ENCODE assay signal across 8 cellular contexts in genomic region chr16:31142109-31143035, GRCh38. TPM values are rescaled to one million over a fixed set of nuclear protein-coding genes. Genes with fewer than 3 reads are reported as not detected.
A peak's percentile ranks its signal among the peaks of the same experiment; 100 is the strongest.
DNase-seq lines count a peak whose midpoint lies in the region; ATAC-seq and TF ChIP-seq lines count a peak whose summit lies in the region.

No MANE protein-coding gene starts in this region.

- H3K4me3 Mint-ChIP-seq in WTC11 = peak overlapping the region; percentile 63

- H3K27ac Mint-ChIP-seq in WTC11 = peak overlapping the region; percentile 91

- TF ChIP-seq POLR2A in GM18951 (IDR thresholded peaks at IDR 0.05; ENCODE audit: extremely low read depth, insufficient read depth, insufficient read length) = peak; percentile 45

- peak overlapping the region; percentile 82 for H3K27ac ChIP-seq in caudate nucleus (ENCODE audit: low read depth, low read length)

- no peaks in the 10 kb centered on the region for H3K9me3 Mint-ChIP-seq in WTC11

- H3K27me3 Mint-ChIP-seq in WTC11 (ENCODE audit: low read depth) = peaks cover 41% of the 10 kb centered on the region

- peaks cover 33% of the 10 kb centered on the region for H3K4me1 Mint-ChIP-seq in WTC11

- H3K4me3 ChIP-seq in AG09309 (ENCODE audit: control insufficient read depth, low read depth, low read length) = peak overlapping the region; percentile 25

- POLR2A ChIA-PET in WTC11 (lab: Charles Lee) = interaction anchor here (0.6 to 2.7 kb wide), 9 partner anchors 12 to 100 kb away, joined by 3 to 37 read pairs (median 6); partner anchors contain the start of genes FUS, KAT8, PYCARD and ZNF646

- DNase-seq in AG09309 (ENCODE audit: low read depth) (peak; percentile 94), NCI-H2227 treated with DMSO at 0.1 percent for 48 hours (lab: John Stamatoyannopoulos, UW) (peak; percentile 98), WTC11 (ENCODE audit: low spot score) (peak; percentile 100), caudate nucleus (lab: John Stamatoyannopoulos, UW) (peak; percentile 60 to 99 (median 97)), iris pigment epithelial cell (ENCODE audit: low read depth) (peak; percentile 98)
- peak; percentile 96 to 98 for DNase-seq in stimulated activated CD4-positive, alpha-beta T cell treated with anti-CD3 and anti-CD28 coated beads, Interleukin-12 subunit alpha, Interleukin-12 subunit beta, amount 100 ng/mL, for 24 hours (ENCODE audit: low read depth in 2 of 2)

- peak; percentile 82 for ATAC-seq in HG03196 (IDR thresholded peaks at IDR 0.05; ENCODE audit: unreplicated experiment)
- ATAC-seq in WTC11 = peak; percentile 91

- CTCF ChIA-PET in WTC11 (lab: Charles Lee) = interaction anchor here (0.5 to 3.0 kb wide), 64 partner anchors 8 to 731 kb away, joined by 3 to 58 read pairs (median 5); partner anchors contain the start of genes ARMC5, BCKDK, DCTPP1 and FUS

- TF ChIP-seq CTCF in AG09309 (IDR thresholded peaks at IDR 0.05; ENCODE audit: control insufficient read depth, insufficient read depth, low read depth, low read length, missing control alignments) (peak; percentile 89), WTC11 (IDR thresholded peaks at IDR 0.05) (peak; percentile 94)

- no peaks in the 10 kb centered on the region for H3K36me3 Mint-ChIP-seq in WTC11

- in situ Hi-C loops in GM18951 (cut with MboI; ENCODE audit: low sequenced_read_pairs, unreplicated experiment) = no loop called here

TF ChIP-seq in WTC11, 78 proteins besides CTCF, POLR2A, EP300 and RAD21 (continues in another document):
- no peak for TF ChIP-seq SOX15 (CRISPR knock-in tag; IDR thresholded peaks at IDR 0.05)
- peak; percentile 40; the same call in 1 of the 2 replicates for TF ChIP-seq GABPB1 (CRISPR knock-in tag; IDR thresholded peaks at IDR 0.05)
- TF ChIP-seq HMGA2 (CRISPR knock-in tag; IDR thresholded peaks at IDR 0.05) = no peak
- peak; percentile 46; the same call in 1 of the 2 replicates for TF ChIP-seq ZBTB21 (CRISPR knock-in tag; IDR thresholded peaks at IDR 0.05; ENCODE audit: borderline replicate concordance)
- peak; percentile 98 for TF ChIP-seq FOXP1 (CRISPR knock-in tag; IDR thresholded peaks at IDR 0.05; ENCODE audit: borderline replicate concordance)
- 0 out of 2 replicates have a peak, but pooled peaks have one; percentile 46 for TF ChIP-seq MYBL2 (CRISPR knock-in tag; IDR thresholded peaks at IDR 0.05)
- TF ChIP-seq ZNF671 (CRISPR knock-in tag; IDR thresholded peaks at IDR 0.05) = no peak
- no peak for TF ChIP-seq GTF2I (CRISPR knock-in tag; conservative IDR thresholded peaks at IDR 0.05)
- TF ChIP-seq ERG (CRISPR knock-in tag; IDR thresholded peaks at IDR 0.05) = no peak
- peak; percentile 86 for TF ChIP-seq NFE2L1 (CRISPR knock-in tag; IDR thresholded peaks at IDR 0.05)
- TF ChIP-seq FOXJ3 (CRISPR knock-in tag; IDR thresholded peaks at IDR 0.05; ENCODE audit: borderline replicate concordance) = no peak
- no peak for TF ChIP-seq CREB1 (CRISPR knock-in tag; IDR thresholded peaks at IDR 0.05)
- peak; percentile 95; the same call in 1 of the 2 replicates for TF ChIP-seq TEAD1 (CRISPR knock-in tag; IDR thresholded peaks at IDR 0.05)
- no peak for TF ChIP-seq GRHL2 (CRISPR knock-in tag; IDR thresholded peaks at IDR 0.05; ENCODE audit: insufficient replicate concordance, severe bottlenecking)
- TF ChIP-seq SMAD4 (CRISPR knock-in tag; IDR thresholded peaks at IDR 0.05) = peak; percentile 90; the same call in 1 of the 2 replicates
- TF ChIP-seq RORB (CRISPR knock-in tag; IDR thresholded peaks at IDR 0.05) = no peak
- no peak for TF ChIP-seq ZSCAN18 (CRISPR knock-in tag; IDR thresholded peaks at IDR 0.05)
- 0 out of 2 replicates have a peak, but pooled peaks have one; percentile 79 for TF ChIP-seq STAT6 (CRISPR knock-in tag; conservative IDR thresholded peaks at IDR 0.05; ENCODE audit: low read depth)
- no peak for TF ChIP-seq ATF3 (CRISPR knock-in tag; conservative IDR thresholded peaks at IDR 0.05)
- TF ChIP-seq ZNF219 (CRISPR knock-in tag; IDR thresholded peaks at IDR 0.05; ENCODE audit: borderline replicate concordance) = 0 out of 2 replicates have a peak, but pooled peaks have one; percentile 79
- peak; percentile 83; the same call in 1 of the 2 replicates for TF ChIP-seq E2F1 (CRISPR knock-in tag; IDR thresholded peaks at IDR 0.05)
- peak; percentile 93 for TF ChIP-seq ESRRA (CRISPR knock-in tag; IDR thresholded peaks at IDR 0.05; ENCODE audit: borderline replicate concordance)
- TF ChIP-seq FOXK1 (CRISPR knock-in tag; IDR thresholded peaks at IDR 0.05) = peak; percentile 86; the same call in 1 of the 2 replicates
- peak; percentile 79 for TF ChIP-seq IRF2 (CRISPR knock-in tag; IDR thresholded peaks at IDR 0.05; ENCODE audit: borderline replicate concordance, low read depth)

RNA-seq across cellular contexts. Expression of gene PRSS8, which starts 6.8 kb away (rescaled TPM):
- total RNA-seq in WTC11 (2021) = 78.8 to 127 TPM (median 127 TPM) in 3 replicates

RNA-seq across cellular contexts. Expression of gene PRSS36, which starts 7.5 kb away (rescaled TPM):
- 0.48 to 1.5 TPM (median 1.3 TPM) in 3 replicates for total RNA-seq in WTC11 (2021)

RNA-seq across cellular contexts. Expression of gene KAT8, which starts 24.9 kb away (rescaled TPM):
- total RNA-seq in WTC11 (2021) = 65.7 to 70.8 TPM (median 69.8 TPM) in 3 replicates

RNA-seq across cellular contexts. Expression of gene BCKDK, which starts 34.2 kb away (rescaled TPM):
- 58.3 to 71.3 TPM (median 69.3 TPM) in 3 replicates for total RNA-seq in WTC11 (2021)

RNA-seq across cellular contexts. Expression of gene FUS, which starts 37.6 kb away (rescaled TPM):
- total RNA-seq in WTC11 (2021) = 631 to 770 TPM (median 679 TPM) in 3 replicates

Comparison
In these comparisons a context has a peak if more than half of its experiments do, and no peak if none do; other contexts are left out.
1. Peak in every context shown above with its lines: DNase-seq, ATAC-seq, H3K4me3 ChIP-seq and H3K27ac ChIP-seq.